In genomic region chr21:31846690-31847089, GRCh38 we compare ENCODE assay signal across 30 cellular contexts. TPM values are rescaled to one million over a fixed set of nuclear protein-coding genes. Genes with fewer than 3 reads are reported as not detected.
"Had no signal": no experiment of that assay in that cellular context is flagged by ENCODE, and none has a peak within 500 bp of the region (broad histone marks: within the 10 kb centered on the region; RNA-seq: fewer than 3 reads in every experiment).

No MANE protein-coding gene starts in this region.

- DNase-seq: activated CD4-positive, alpha-beta T cell treated with anti-CD3 and anti-CD28 coated beads, Interleukin-2, amount 10 ng/mL, durations not matched to agents 24 days and 14 days; activated CD4-positive, alpha-beta T cell treated with anti-CD3 and anti-CD28 coated beads, Interleukin-2, amount 50 U/mL, for 4 hours; activated CD8-positive, alpha-beta T cell treated with anti-CD3 and anti-CD28 coated beads for 36 hours; activated effector memory CD4-positive, alpha-beta T cell treated with anti-CD3 and anti-CD28 coated beads, Interleukin-2, amount 50 U/mL, for 16 hours; activated naive CD4-positive, alpha-beta T cell; activated naive CD4-positive, alpha-beta T cell treated with anti-CD3 and anti-CD28 coated beads, Interleukin-2, amount 50 U/mL, for 16 hours; activated naive CD8-positive, alpha-beta T cell treated with anti-CD3 and anti-CD28 coated beads for 36 hours; activated T-cell treated with anti-CD3 and anti-CD28 coated beads, Interleukin-2, amount 50 U/mL, for 1 hour; activated T-cell treated with anti-CD3 and anti-CD28 coated beads, Interleukin-2, amount 50 U/mL, for 72 hours; amniotic stem cell; aorta; brain microvascular endothelial cell; Karpas-422; KBM-7; MM.1S; MV-4-11; NCI-H1092; NCI-H1417 treated with DMSO at 0.1 percent for 48 hours; NCI-H187 treated with DMSO at 0.1 percent for 48 hours; NCI-H345; NCI-H524 treated with DMSO at 0.1 percent for 48 hours; Peyer's patch; RPMI8226; SW 1271; T-helper 1 cell; T1000 had no signal

- H3K36me3 ChIP-seq: brain microvascular endothelial cell, Peyer's patch had no signal

- H3K27ac Mint-ChIP-seq: activated CD4-positive, alpha-beta T cell treated with anti-CD3 and anti-CD28 coated beads, Interleukin-2, amount 10 ng/mL, durations not matched to agents 24 days and 14 days; activated CD8-positive, alpha-beta T cell treated with anti-CD3 and anti-CD28 coated beads for 36 hours; activated naive CD8-positive, alpha-beta T cell treated with anti-CD3 and anti-CD28 coated beads for 36 hours; activated T-cell treated with anti-CD3 and anti-CD28 coated beads, Interleukin-2, amount 50 U/mL, for 72 hours; activated T-helper 17 cell treated with anti-CD3 and anti-CD28 coated beads, Interleukin-2, amount 50 U/mL, for 72 hours; IgD-negative memory B cell had no signal

- ATAC-seq: activated CD8-positive, alpha-beta T cell treated with anti-CD3 and anti-CD28 coated beads for 36 hours; activated T-cell treated with anti-CD3 and anti-CD28 coated beads, Interleukin-2, amount 50 U/mL, for 72 hours; activated T-helper 17 cell treated with anti-CD3 and anti-CD28 coated beads, Interleukin-2, amount 50 U/mL, for 72 hours had no signal

- H3K27ac ChIP-seq: brain microvascular endothelial cell, Peyer's patch had no signal

- H3K27me3 ChIP-seq: brain microvascular endothelial cell, Peyer's patch had no signal

- H3K9me3 Mint-ChIP-seq: activated CD4-positive, alpha-beta T cell treated with anti-CD3 and anti-CD28 coated beads, Interleukin-2, amount 10 ng/mL, durations not matched to agents 24 days and 14 days; activated CD8-positive, alpha-beta T cell treated with anti-CD3 and anti-CD28 coated beads for 36 hours; activated naive CD8-positive, alpha-beta T cell treated with anti-CD3 and anti-CD28 coated beads for 36 hours; activated T-cell treated with anti-CD3 and anti-CD28 coated beads, Interleukin-2, amount 50 U/mL, for 72 hours; activated T-helper 17 cell treated with anti-CD3 and anti-CD28 coated beads, Interleukin-2, amount 50 U/mL, for 72 hours; central memory CD8-positive, alpha-beta T cell; IgD-negative memory B cell had no signal

- H3K9me3 ChIP-seq: Peyer's patch had no signal

- H3K4me3 Mint-ChIP-seq: activated CD4-positive, alpha-beta T cell treated with anti-CD3 and anti-CD28 coated beads, Interleukin-2, amount 10 ng/mL, durations not matched to agents 24 days and 14 days; activated CD8-positive, alpha-beta T cell treated with anti-CD3 and anti-CD28 coated beads for 36 hours; activated naive CD8-positive, alpha-beta T cell treated with anti-CD3 and anti-CD28 coated beads for 36 hours; activated T-cell treated with anti-CD3 and anti-CD28 coated beads, Interleukin-2, amount 50 U/mL, for 72 hours; activated T-helper 17 cell treated with anti-CD3 and anti-CD28 coated beads, Interleukin-2, amount 50 U/mL, for 72 hours; central memory CD8-positive, alpha-beta T cell; IgD-negative memory B cell had no signal

- H3K36me3 Mint-ChIP-seq: activated naive CD8-positive, alpha-beta T cell treated with anti-CD3 and anti-CD28 coated beads for 36 hours; IgD-negative memory B cell had no signal

- H3K4me1 ChIP-seq: Peyer's patch had no signal

- H3K4me1 Mint-ChIP-seq: activated CD4-positive, alpha-beta T cell treated with anti-CD3 and anti-CD28 coated beads, Interleukin-2, amount 10 ng/mL, durations not matched to agents 24 days and 14 days; activated naive CD8-positive, alpha-beta T cell treated with anti-CD3 and anti-CD28 coated beads for 36 hours; activated T-helper 17 cell treated with anti-CD3 and anti-CD28 coated beads, Interleukin-2, amount 50 U/mL, for 72 hours; central memory CD8-positive, alpha-beta T cell; IgD-negative memory B cell had no signal

- H3K4me3 ChIP-seq: Peyer's patch had no signal

RNA-seq across cellular contexts. Expression of gene HUNK, which starts 26.1 kb away (rescaled TPM):
- total RNA-seq: T-helper 2 cell treated with Interferon-gamma antibody and Interleukin-4, amounts not matched to agents 100 ng/mL and 5 ng/mL, for 36 hours had no signal
- polyA plus RNA-seq: IgD-negative memory B cell had no signal
